Comparison of ENCODE assay signal across 1 cellular context in the genomic region with DNA sequence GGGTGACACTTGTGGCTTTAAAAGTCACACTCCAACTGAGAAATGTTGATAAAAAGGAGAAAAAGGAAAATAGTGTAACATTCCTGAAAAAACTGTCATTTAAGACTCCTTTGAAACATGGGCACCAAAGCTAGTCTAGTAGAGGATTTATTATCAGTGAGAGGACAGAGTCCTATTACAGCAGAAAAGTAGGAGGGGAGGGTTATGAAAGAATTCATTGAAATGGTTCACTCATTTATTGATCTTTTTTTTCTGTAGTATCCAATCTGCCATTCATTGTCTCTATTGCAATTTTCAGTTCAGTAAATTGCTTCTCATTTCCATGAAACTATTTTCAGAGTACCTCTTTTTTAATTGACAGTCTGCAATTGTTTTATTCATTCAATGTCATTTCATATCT.
TF ChIP-seq lines count a peak whose summit lies in the region.

No MANE protein-coding gene starts in this region.

TF ChIP-seq in GM23338, 12 proteins besides CTCF, POLR2A, EP300 and RAD21 (continued from another document):
- TF ChIP-seq, protein P1, sequence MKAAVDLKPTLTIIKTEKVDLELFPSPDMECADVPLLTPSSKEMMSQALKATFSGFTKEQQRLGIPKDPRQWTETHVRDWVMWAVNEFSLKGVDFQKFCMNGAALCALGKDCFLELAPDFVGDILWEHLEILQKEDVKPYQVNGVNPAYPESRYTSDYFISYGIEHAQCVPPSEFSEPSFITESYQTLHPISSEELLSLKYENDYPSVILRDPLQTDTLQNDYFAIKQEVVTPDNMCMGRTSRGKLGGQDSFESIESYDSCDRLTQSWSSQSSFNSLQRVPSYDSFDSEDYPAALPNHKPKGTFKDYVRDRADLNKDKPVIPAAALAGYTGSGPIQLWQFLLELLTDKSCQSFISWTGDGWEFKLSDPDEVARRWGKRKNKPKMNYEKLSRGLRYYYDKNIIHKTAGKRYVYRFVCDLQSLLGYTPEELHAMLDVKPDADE (IDR thresholded peaks at IDR 0.05) = no peak
- no peak for TF ChIP-seq EZH2 (IDR thresholded peaks at IDR 0.05; ENCODE audit: low read depth, unreplicated experiment)
- no peak for TF ChIP-seq ZNF114 (CRISPR knock-in tag; IDR thresholded peaks at IDR 0.05)
- TF ChIP-seq ZNF331 (CRISPR knock-in tag; IDR thresholded peaks at IDR 0.05; ENCODE audit: low read depth) = no peak
